In the genomic region with DNA sequence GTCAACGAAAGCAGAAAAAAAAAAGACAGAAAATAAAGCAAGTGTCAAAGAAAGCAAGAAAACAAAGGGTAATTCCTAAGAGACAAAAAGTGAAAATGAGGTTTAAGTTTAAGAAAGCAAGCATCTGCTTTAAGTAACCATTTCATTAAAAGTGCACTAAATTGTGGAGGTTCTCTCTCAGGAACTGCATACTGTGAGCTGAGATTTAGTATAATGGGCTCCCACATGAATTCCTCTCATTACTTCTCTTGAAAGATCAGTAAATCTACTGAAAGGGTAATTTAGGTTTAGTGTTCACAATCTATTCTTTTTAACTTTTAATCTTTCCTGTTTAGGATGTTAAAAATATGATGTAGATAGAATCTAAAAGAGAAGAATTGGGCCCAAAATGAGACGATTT, we compare ENCODE assay signal across 1 cellular context.
TF ChIP-seq lines count a peak whose summit lies in the region.

No MANE protein-coding gene starts in this region.

TF ChIP-seq in HepG2, 621 proteins besides CTCF, POLR2A, EP300 and RAD21 (continued from another document):
- TF ChIP-seq, protein P1, sequence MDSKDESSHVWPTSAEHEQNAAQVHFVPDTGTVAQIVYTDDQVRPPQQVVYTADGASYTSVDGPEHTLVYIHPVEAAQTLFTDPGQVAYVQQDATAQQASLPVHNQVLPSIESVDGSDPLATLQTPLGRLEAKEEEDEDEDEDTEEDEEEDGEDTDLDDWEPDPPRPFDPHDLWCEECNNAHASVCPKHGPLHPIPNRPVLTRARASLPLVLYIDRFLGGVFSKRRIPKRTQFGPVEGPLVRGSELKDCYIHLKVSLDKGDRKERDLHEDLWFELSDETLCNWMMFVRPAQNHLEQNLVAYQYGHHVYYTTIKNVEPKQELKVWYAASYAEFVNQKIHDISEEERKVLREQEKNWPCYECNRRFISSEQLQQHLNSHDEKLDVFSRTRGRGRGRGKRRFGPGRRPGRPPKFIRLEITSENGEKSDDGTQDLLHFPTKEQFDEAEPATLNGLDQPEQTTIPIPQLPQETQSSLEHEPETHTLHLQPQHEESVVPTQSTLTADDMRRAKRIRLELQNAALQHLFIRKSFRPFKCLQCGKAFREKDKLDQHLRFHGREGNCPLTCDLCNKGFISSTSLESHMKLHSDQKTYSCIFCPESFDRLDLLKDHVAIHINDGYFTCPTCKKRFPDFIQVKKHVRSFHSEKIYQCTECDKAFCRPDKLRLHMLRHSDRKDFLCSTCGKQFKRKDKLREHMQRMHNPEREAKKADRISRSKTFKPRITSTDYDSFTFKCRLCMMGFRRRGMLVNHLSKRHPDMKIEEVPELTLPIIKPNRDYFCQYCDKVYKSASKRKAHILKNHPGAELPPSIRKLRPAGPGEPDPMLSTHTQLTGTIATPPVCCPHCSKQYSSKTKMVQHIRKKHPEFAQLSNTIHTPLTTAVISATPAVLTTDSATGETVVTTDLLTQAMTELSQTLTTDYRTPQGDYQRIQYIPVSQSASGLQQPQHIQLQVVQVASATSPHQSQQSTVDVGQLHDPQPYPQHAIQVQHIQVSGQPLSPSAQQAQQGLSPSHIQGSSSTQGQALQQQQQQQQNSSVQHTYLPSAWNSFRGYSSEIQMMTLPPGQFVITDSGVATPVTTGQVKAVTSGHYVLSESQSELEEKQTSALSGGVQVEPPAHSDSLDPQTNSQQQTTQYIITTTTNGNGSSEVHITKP (CRISPR knock-in tag; IDR thresholded peaks at IDR 0.05; ENCODE audit: low read depth) = no peak
- no peak for TF ChIP-seq KDM5B (CRISPR knock-in tag; IDR thresholded peaks at IDR 0.05; ENCODE audit: borderline replicate concordance)
- no peak for TF ChIP-seq MIER2 (CRISPR knock-in tag; IDR thresholded peaks at IDR 0.05)
- TF ChIP-seq ZNF343 (CRISPR knock-in tag; IDR thresholded peaks at IDR 0.05) = no peak
- TF ChIP-seq ZNF530 (CRISPR knock-in tag; IDR thresholded peaks at IDR 0.05; ENCODE audit: low read depth) = no peak
- TF ChIP-seq, protein P2, sequence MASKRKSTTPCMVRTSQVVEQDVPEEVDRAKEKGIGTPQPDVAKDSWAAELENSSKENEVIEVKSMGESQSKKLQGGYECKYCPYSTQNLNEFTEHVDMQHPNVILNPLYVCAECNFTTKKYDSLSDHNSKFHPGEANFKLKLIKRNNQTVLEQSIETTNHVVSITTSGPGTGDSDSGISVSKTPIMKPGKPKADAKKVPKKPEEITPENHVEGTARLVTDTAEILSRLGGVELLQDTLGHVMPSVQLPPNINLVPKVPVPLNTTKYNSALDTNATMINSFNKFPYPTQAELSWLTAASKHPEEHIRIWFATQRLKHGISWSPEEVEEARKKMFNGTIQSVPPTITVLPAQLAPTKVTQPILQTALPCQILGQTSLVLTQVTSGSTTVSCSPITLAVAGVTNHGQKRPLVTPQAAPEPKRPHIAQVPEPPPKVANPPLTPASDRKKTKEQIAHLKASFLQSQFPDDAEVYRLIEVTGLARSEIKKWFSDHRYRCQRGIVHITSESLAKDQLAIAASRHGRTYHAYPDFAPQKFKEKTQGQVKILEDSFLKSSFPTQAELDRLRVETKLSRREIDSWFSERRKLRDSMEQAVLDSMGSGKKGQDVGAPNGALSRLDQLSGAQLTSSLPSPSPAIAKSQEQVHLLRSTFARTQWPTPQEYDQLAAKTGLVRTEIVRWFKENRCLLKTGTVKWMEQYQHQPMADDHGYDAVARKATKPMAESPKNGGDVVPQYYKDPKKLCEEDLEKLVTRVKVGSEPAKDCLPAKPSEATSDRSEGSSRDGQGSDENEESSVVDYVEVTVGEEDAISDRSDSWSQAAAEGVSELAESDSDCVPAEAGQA (IDR thresholded peaks at IDR 0.05; ENCODE audit: low read depth) = no peak
- TF ChIP-seq, protein P2 (CRISPR knock-in tag; IDR thresholded peaks at IDR 0.05; ENCODE audit: borderline replicate concordance) = no peak
